ENCODE assay signal across 1 cellular context in the genomic region with DNA sequence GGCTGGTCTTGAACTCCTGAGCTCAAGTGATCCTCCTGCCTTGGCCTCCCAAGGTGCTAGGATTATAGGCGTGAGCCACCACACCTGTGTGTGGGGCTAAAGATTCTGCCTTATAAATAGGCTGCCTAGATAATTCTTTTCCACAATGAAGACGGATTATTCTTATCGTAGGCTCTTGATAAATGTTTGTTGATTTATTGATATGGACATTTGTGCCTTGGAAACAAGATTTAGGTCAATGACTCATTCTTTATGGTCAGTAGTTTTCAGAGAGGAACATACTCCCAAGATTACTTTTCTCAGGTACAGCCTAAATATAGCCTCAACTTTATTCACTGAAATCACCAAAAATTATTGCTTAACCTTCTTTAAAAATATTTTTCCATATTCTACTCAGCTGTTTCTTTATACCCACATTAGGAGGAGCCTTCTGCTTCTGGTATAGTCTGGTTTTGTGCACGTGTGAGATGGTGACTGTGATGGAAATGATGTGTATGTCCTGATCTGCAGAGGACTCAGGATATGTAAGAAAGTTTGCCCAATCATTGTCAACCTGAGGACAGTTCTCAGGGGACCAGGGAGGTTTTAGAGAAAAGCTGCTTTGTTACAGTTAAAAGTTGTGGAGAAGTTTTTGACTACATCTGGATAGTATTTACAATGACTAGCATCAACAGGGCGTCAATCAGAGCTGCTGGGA.
TF ChIP-seq lines count a peak whose summit lies in the region.

No MANE protein-coding gene starts in this region.

TF ChIP-seq in SK-N-SH treated with all-trans-retinoic acid at 6 μM for 48 hours, 23 proteins besides CTCF, POLR2A, EP300 and RAD21 (continued from another document):
- TF ChIP-seq TCF4 (CRISPR knock-in tag; IDR thresholded peaks at IDR 0.05; ENCODE audit: borderline replicate concordance) (no peak), ZNF8 (CRISPR knock-in tag; IDR thresholded peaks at IDR 0.05) (no peak), ZNF70 (CRISPR knock-in tag; IDR thresholded peaks at IDR 0.05) (no peak), CSRNP3 (CRISPR knock-in tag; IDR thresholded peaks at IDR 0.05) (no peak), SNAI2 (CRISPR knock-in tag; IDR thresholded peaks at IDR 0.05) (no peak), BACH2 (CRISPR knock-in tag; IDR thresholded peaks at IDR 0.05; ENCODE audit: borderline replicate concordance) (no peak), ZNF565 (CRISPR knock-in tag; conservative IDR thresholded peaks at IDR 0.05; ENCODE audit: low read depth) (no peak), OSR1 (CRISPR knock-in tag; IDR thresholded peaks at IDR 0.05) (no peak), ZFP3 (CRISPR knock-in tag; IDR thresholded peaks at IDR 0.05) (no peak), ZC3H10 (CRISPR knock-in tag; IDR thresholded peaks at IDR 0.05) (no peak), PPARA (CRISPR knock-in tag; IDR thresholded peaks at IDR 0.05; ENCODE audit: borderline replicate concordance) (no peak)
